ENCODE assay signal across 8 cellular contexts in the genomic region with DNA sequence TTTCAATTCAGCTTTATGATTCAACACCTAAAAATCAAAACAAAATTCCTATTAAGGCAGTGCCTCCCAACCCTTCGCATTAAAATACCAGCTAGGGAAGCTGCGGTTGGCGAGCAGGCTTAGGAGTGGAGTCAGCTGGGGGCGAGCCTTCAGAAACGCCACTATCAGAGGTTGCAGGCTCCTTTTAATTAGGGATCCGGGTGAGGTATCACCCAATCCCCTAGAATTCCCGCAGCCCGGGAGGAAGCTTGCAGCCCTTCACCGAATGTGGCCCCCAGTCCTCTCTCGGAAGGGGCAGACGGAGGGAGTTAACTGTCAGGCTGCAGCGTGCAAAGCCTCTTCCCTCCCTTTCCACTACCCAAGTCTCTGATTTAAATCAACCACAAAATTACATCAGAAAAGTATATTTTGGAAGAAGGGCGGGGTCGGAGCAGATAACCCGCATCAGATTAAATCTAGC. TPM values are rescaled to one million over a fixed set of nuclear protein-coding genes. Genes with fewer than 3 reads are reported as not detected.
DNase-seq lines count a peak whose midpoint lies in the region; ATAC-seq, FAIRE-seq and TF ChIP-seq lines count a peak whose summit lies in the region.

No MANE protein-coding gene starts in this region.

- DNase-seq in heart left ventricle (no peak), Right ventricle myocardium inferior (ENCODE audit: missing footprints) (no peak), T-cell (no peak), foreskin fibroblast (peak; percentile 88 to 93), thoracic aorta (ENCODE audit: low spot score) (no peak), anterior cingulate cortex (lab: John Stamatoyannopoulos, UW) (no peak), small intestine (no peak)

- peaks cover 46 to 79% of the 10 kb centered on the region in 2 donors for H3K27me3 Mint-ChIP-seq in T-cell

- TF ChIP-seq CTCF in heart left ventricle (IDR thresholded peaks at IDR 0.05), result no peak
- TF ChIP-seq CTCF in foreskin fibroblast (IDR thresholded peaks at IDR 0.05; ENCODE audit: low read depth, low read length), result no peak
- TF ChIP-seq CTCF in thoracic aorta (IDR thresholded peaks at IDR 0.05), result no peak

- H3K4me1 Mint-ChIP-seq in T-cell, result peaks cover 23 to 34% (median 28%) of the 10 kb centered on the region in 3 donors

- H3K4me1 ChIP-seq in heart left ventricle, result peaks cover 7 to 80% (median 58%) of the 10 kb centered on the region in 12 donors
- H3K4me1 ChIP-seq in thoracic aorta (ENCODE audit: control insufficient read depth in 1 of 2, low read depth in 2 of 2), result peaks cover 35 to 48% of the 10 kb centered on the region in 2 donors
- H3K4me1 ChIP-seq in small intestine (ENCODE audit: control insufficient read depth in 2 of 2, insufficient read depth in 1 of 2, low read depth in 1 of 2, low read length in 1 of 2), result no peaks in the 10 kb centered on the region

- H3K4me3 ChIP-seq in heart left ventricle (peak overlapping the region in 11 of 12 donors; percentile 33 to 68 (median 59)), foreskin fibroblast (ENCODE audit: low read depth in 1 of 2, low read length in 2 of 2) (peak overlapping the region; percentile 79 to 95), thoracic aorta (peak overlapping the region; percentile 70), small intestine (ENCODE audit: low read depth in 1 of 2, low read length in 2 of 2) (peak overlapping the region in 1 of 2 donors; percentile 9)

- intact Hi-C loops in heart left ventricle (cut with DNase I), result loop anchor here in 1 of 10 donors (10.0 kb wide), 1 partner anchor 248 kb away; no protein-coding TSS in a partner anchor
- intact Hi-C loops in Right ventricle myocardium inferior (cut with DNase I), result no loop called here

- peak overlapping the region in 2 of 3 donors; percentile 21 to 62 for H3K4me3 Mint-ChIP-seq in T-cell

- no peak overlapping the region for H3K27ac Mint-ChIP-seq in T-cell

- no peak for TF ChIP-seq POLR2A in heart left ventricle (IDR thresholded peaks at IDR 0.05)

- H3K9me3 ChIP-seq in heart left ventricle, result no peaks in the 10 kb centered on the region
- no peaks in the 10 kb centered on the region for H3K9me3 ChIP-seq in thoracic aorta
- H3K9me3 ChIP-seq in small intestine (ENCODE audit: control insufficient read depth, low read depth), result no peaks in the 10 kb centered on the region

- H3K36me3 Mint-ChIP-seq in T-cell, result no peaks in the 10 kb centered on the region

- ATAC-seq in heart left ventricle, result no peak
- ATAC-seq in Right ventricle myocardium inferior, result no peak
- ATAC-seq in T-cell (replicated peaks in 1 of 4), result no peak
- ATAC-seq in thoracic aorta (ENCODE audit: insufficient number of reproducible peaks, low FRiP score, low read depth), result no peak
- no peak for ATAC-seq in GM21367 (IDR thresholded peaks at IDR 0.05; ENCODE audit: unreplicated experiment)

- H3K9me3 Mint-ChIP-seq in T-cell, result no peaks in the 10 kb centered on the region

- H3K36me3 ChIP-seq in heart left ventricle (peaks cover 0 to 3% (median 0%) of the 10 kb centered on the region in 9 donors), thoracic aorta (no peaks in the 10 kb centered on the region), small intestine (ENCODE audit: control insufficient read depth in 2 of 2, insufficient read depth in 2 of 2, low read length in 2 of 2) (no peaks in the 10 kb centered on the region)

- H3K27ac ChIP-seq in heart left ventricle (peak overlapping the region in 4 of 12 donors; percentile 14 to 87 (median 62)), thoracic aorta (no peak overlapping the region), small intestine (ENCODE audit: low read depth in 1 of 2, low read length in 1 of 2) (no peak overlapping the region)

- 45 to 60% (median 54%) methylated on average over 15 of the region's 15 CpGs for WGBS in heart left ventricle, 4 donors
- WGBS in small intestine, 3 donors, result 12 to 23% (median 16%) methylated on average over 15 of the region's 15 CpGs

- POLR2A ChIA-PET in T-cell (lab: Charles Lee), result no interaction called here

- CTCF ChIA-PET in T-cell (lab: Charles Lee), result no interaction called here

- no peak for FAIRE-seq in small intestine (lab: Jason Lieb, UNC)

- H3K27me3 ChIP-seq in heart left ventricle (peaks cover 0 to 61% (median 5%) of the 10 kb centered on the region in 9 donors), thoracic aorta (replicated peaks; ENCODE audit: insufficient read depth) (peaks cover 12% of the 10 kb centered on the region), small intestine (ENCODE audit: control insufficient read depth in 2 of 2, insufficient read depth in 2 of 2, low read length in 2 of 2) (peaks cover 28 to 31% of the 10 kb centered on the region in 2 donors)

RNA-seq across cellular contexts. Expression of a gene that starts 1.7 kb away (rescaled TPM):
- total RNA-seq in heart left ventricle, result 10 to 100 TPM in 4 of 9 donors, 1 to 10 TPM in 5; 3.9 to 15.0 (median 8.6) TPM
- 10 to 100 TPM in 1 of 2 donors, 1 to 10 TPM in 1; 6.2 to 15.2 TPM for polyA plus RNA-seq in heart left ventricle
- total RNA-seq in Right ventricle myocardium inferior, result 10.4 TPM
- total RNA-seq in T-cell, result 1 to 10 TPM in 2 of 5 donors, under 1 TPM in 1, not detected in 2; 0.47 to 1.2 (median 1.1) TPM
- total RNA-seq in thoracic aorta, result 1 to 10 TPM; 2.0 to 8.8 TPM
- polyA plus RNA-seq in small intestine, result 10 to 100 TPM in 1 of 3 donors, 1 to 10 TPM in 1, not detected in 1; 1.4 to 12.1 TPM

Comparison
In these comparisons a context has a peak if more than half of its experiments do, and no peak if none do; other contexts are left out.
1. DNase-seq: peak in foreskin fibroblast (2 of 2); none in heart left ventricle (0 of 5), Right ventricle myocardium inferior (single experiment), T-cell (0 of 34), thoracic aorta (single experiment), anterior cingulate cortex (0 of 58) and small intestine (single experiment).